12 cellular contexts compared by ENCODE assay signal in the genomic region with DNA sequence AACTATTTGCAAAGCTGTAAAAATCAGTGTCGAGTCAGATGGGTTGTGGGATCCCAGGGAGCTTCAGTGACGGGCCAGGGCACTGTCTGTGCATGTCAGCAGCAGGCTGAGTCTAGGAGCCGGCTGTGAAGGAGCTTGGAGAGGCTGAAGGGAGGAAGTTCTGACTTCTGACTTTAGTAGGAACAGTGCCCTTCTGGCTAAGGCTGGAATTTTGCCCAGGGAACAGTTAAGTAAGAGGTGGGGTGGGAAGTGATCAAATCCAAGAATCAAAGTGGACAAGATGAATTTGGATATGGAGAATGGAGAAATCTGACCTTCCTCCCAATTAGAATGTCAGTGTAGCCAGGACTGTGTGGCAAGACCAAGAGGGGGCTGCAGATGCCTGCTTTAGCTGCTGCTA.
DNase-seq lines count a peak whose midpoint lies in the region; TF ChIP-seq lines count a peak whose summit lies in the region.
"Had no signal": no experiment of that assay in that cellular context is flagged by ENCODE, and none has a peak within 500 bp of the region (broad histone marks: within the 10 kb centered on the region; RNA-seq: fewer than 3 reads in every experiment).

No MANE protein-coding gene starts in this region.

- POLR2A ChIA-PET in MCF 10A (lab: Yijun Ruan, JAX), result interaction anchor here (0.7 to 2.5 kb wide), 5 partner anchors 9 to 86 kb away, joined by 3 to 13 read pairs (median 5); no protein-coding TSS in a partner anchor

- CTCF ChIA-PET in MCF 10A (lab: Yijun Ruan, JAX) (interaction anchor here (0.6 to 2.0 kb wide), 25 partner anchors 9 to 439 kb away, joined by 3 to 10 read pairs (median 4); no protein-coding TSS in a partner anchor), Calu3 (lab: Charles Lee) (interaction anchor here (0.6 kb wide), 1 partner anchor 430 kb away, joined by 3 read pairs; no protein-coding TSS in a partner anchor)

- H3K4me1 Mint-ChIP-seq in MCF 10A (ENCODE audit: insufficient read depth, unreplicated experiment), result peaks cover 56% of the 10 kb centered on the region
- H3K4me1 Mint-ChIP-seq in Calu3 (ENCODE audit: low read depth, unreplicated experiment), result peaks cover 48% of the 10 kb centered on the region

- TF ChIP-seq POLR2A in breast epithelium (IDR thresholded peaks at IDR 0.05), result no peak
- no peak for TF ChIP-seq POLR2A in esophagus muscularis mucosa (IDR thresholded peaks at IDR 0.05; ENCODE audit: low read depth)

- intact Hi-C loops in MCF 10A (cut with micrococcal nuclease), result loop anchor here (2.0 to 5.0 kb wide), 5 partner anchors 26 to 299 kb away; no protein-coding TSS in a partner anchor
- intact Hi-C loops in breast epithelium (cut with DNase I; ENCODE audit: low total_unique reads), result no loop called here
- intact Hi-C loops in esophagus muscularis mucosa (cut with DNase I), result loop anchor here (5.0 kb wide), 1 partner anchor 434 kb away; no protein-coding TSS in a partner anchor
- intact Hi-C loops in Calu3 (cut with micrococcal nuclease; ENCODE audit: unreplicated experiment), result loop anchor here (10.0 kb wide), 1 partner anchor 134 kb away; no protein-coding TSS in a partner anchor

- TF ChIP-seq CTCF in MCF 10A (IDR thresholded peaks at IDR 0.05; ENCODE audit: unreplicated experiment), result no peak
- TF ChIP-seq CTCF in breast epithelium (IDR thresholded peaks at IDR 0.05), result no peak
- no peak for TF ChIP-seq CTCF in esophagus muscularis mucosa (IDR thresholded peaks at IDR 0.05)
- no peak for TF ChIP-seq CTCF in Calu3 (IDR thresholded peaks at IDR 0.05; ENCODE audit: unreplicated experiment)

- BruUV-seq in MCF 10A (replicated peaks; lab: Mats Ljungman, UMichigan), result no TSS peak
- no TSS peak for BruUV-seq in Calu3 (replicated peaks; lab: Mats Ljungman, UMichigan)

- H3K4me3 Mint-ChIP-seq in MCF 10A (ENCODE audit: unreplicated experiment), result no peak overlapping the region
- H3K4me3 Mint-ChIP-seq in Calu3 (ENCODE audit: low read depth, unreplicated experiment), result no peak overlapping the region
- H3K4me3 Mint-ChIP-seq: H9 had no signal

- H3K36me3 Mint-ChIP-seq in MCF 10A (ENCODE audit: insufficient read depth, unreplicated experiment) (no peaks in the 10 kb centered on the region), Calu3 (ENCODE audit: insufficient read depth, unreplicated experiment) (peaks cover 11% of the 10 kb centered on the region)

- H3K27me3 ChIP-seq in breast epithelium (no peaks in the 10 kb centered on the region), esophagus muscularis mucosa (no peaks in the 10 kb centered on the region)

- no peaks in the 10 kb centered on the region for H3K27me3 Mint-ChIP-seq in MCF 10A (ENCODE audit: insufficient read depth, unreplicated experiment)
- no peaks in the 10 kb centered on the region for H3K27me3 Mint-ChIP-seq in Calu3 (ENCODE audit: unreplicated experiment)
- H3K27me3 Mint-ChIP-seq: activated T-helper 17 cell treated with anti-CD3 and anti-CD28 coated beads, Interleukin-2, amount 50 U/mL, for 72 hours had no signal

- DNase-seq in MCF 10A (ENCODE audit: unreplicated experiment) (peak; percentile 81), breast epithelium (ENCODE audit: low spot score in 2 of 2) (no peak), esophagus muscularis mucosa (ENCODE audit: extremely low spot score) (no peak), mesenteric fat pad (ENCODE audit: low spot score) (peak; percentile 57), ureter (ENCODE audit: low spot score) (peak; percentile 52), Calu3 (no peak), GM19238 (ENCODE audit: insufficient read length, low spot score) (no peak), Kasumi-1 (lab: John Stamatoyannopoulos, UW) (no peak)
- DNase-seq: 8988T; effector CD4-positive, alpha-beta T cell; H9 had no signal

- 47% methylated on average over 3 of the region's 3 CpGs for WGBS in esophagus muscularis mucosa

- H3K27ac ChIP-seq in breast epithelium, result peak overlapping the region in 1 of 2 donors; percentile 91
- peak overlapping the region; percentile 73 to 82 (median 76) for H3K27ac ChIP-seq in esophagus muscularis mucosa (replicated peaks in 1 of 4)

- no peaks in the 10 kb centered on the region for H3K9me3 Mint-ChIP-seq in MCF 10A (ENCODE audit: unreplicated experiment)
- no peaks in the 10 kb centered on the region for H3K9me3 Mint-ChIP-seq in Calu3 (ENCODE audit: low read depth, unreplicated experiment)
- H3K9me3 Mint-ChIP-seq: activated T-helper 17 cell treated with anti-CD3 and anti-CD28 coated beads, Interleukin-2, amount 50 U/mL, for 72 hours; H9 had no signal

- H3K27ac Mint-ChIP-seq in MCF 10A (ENCODE audit: low read depth, unreplicated experiment) (peak overlapping the region; percentile 79), Calu3 (ENCODE audit: unreplicated experiment) (no peak overlapping the region)
- H3K27ac Mint-ChIP-seq: activated T-helper 17 cell treated with anti-CD3 and anti-CD28 coated beads, Interleukin-2, amount 50 U/mL, for 72 hours; H9 had no signal

- H3K4me3 ChIP-seq in breast epithelium (no peak overlapping the region), esophagus muscularis mucosa (no peak overlapping the region)

- H3K36me3 ChIP-seq in breast epithelium (no peaks in the 10 kb centered on the region), esophagus muscularis mucosa (no peaks in the 10 kb centered on the region)

- H3K9me3 ChIP-seq in breast epithelium, result no peaks in the 10 kb centered on the region
- H3K9me3 ChIP-seq in esophagus muscularis mucosa, result no peaks in the 10 kb centered on the region

- TF ChIP-seq EP300 in esophagus muscularis mucosa (IDR thresholded peaks at IDR 0.05), result no peak

- H3K4me1 ChIP-seq in breast epithelium (peaks cover 0 to 3% of the 10 kb centered on the region in 2 donors), esophagus muscularis mucosa (peaks cover 51 to 57% (median 55%) of the 10 kb centered on the region in 4 donors)

Comparison
In these comparisons a context has a peak if more than half of its experiments do, and no peak if none do; other contexts are left out.
1. DNase-seq: peak in MCF 10A (single experiment), mesenteric fat pad (single experiment) and ureter (single experiment); none in breast epithelium (0 of 2), esophagus muscularis mucosa (single experiment), Calu3 (single experiment), GM19238 (single experiment) and Kasumi-1 (0 of 2).